14 cellular contexts compared by ENCODE assay signal in the genomic region with DNA sequence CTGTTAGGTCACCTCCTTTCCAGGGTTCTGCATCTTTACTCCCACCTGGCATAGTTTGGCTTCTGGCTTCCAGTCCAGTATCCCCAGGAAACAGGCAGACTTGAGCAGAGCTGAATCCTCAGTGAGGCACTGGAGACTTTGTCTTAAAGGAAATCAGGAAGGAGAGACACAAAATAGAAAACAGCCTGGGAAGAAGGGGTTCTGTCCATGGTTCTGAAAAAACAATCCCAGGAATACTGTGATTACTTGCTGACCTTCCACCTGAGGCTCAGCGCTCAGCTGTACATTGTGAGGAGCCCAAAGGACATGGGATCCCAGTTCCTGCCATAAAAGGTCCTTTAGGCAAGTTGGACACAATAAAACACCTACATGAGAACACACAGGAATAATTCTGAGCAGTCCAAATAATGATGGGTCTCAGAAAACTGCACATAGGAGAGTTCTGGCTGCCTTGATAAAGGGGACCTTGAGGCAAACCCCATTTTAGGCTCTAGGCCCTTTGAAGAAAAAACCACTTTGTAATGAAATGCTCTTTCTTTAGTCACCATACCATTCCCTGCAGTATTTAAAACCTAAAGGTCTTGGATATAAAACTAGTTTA.
DNase-seq lines count a peak whose midpoint lies in the region; FAIRE-seq and TF ChIP-seq lines count a peak whose summit lies in the region.
"Had no signal": no experiment of that assay in that cellular context is flagged by ENCODE, and none has a peak within 500 bp of the region (broad histone marks: within the 10 kb centered on the region; RNA-seq: fewer than 3 reads in every experiment).

No MANE protein-coding gene starts in this region.

- no peaks in the 10 kb centered on the region for H3K4me1 ChIP-seq in HAP-1
- H3K4me1 ChIP-seq: ascending aorta had no signal

- H3K27me3 ChIP-seq in HAP-1 (ENCODE audit: low read depth): peaks cover 24% of the 10 kb centered on the region
- H3K27me3 ChIP-seq: ascending aorta had no signal

- H3K9me3 ChIP-seq in HAP-1: no peaks in the 10 kb centered on the region
- H3K9me3 ChIP-seq: ascending aorta, Caco-2 had no signal

- TF ChIP-seq CTCF in epithelial cell of esophagus (IDR thresholded peaks at IDR 0.05; ENCODE audit: insufficient read depth, low read depth, low read length, missing control alignments): no peak

- intact Hi-C loops in posterior vena cava (cut with DNase I): no loop called here

- H3K36me3 ChIP-seq in HAP-1 (replicated peaks): no peaks in the 10 kb centered on the region
- H3K36me3 ChIP-seq: ascending aorta had no signal

- DNase-seq in HAP-1 (ENCODE audit: low spot score in 2 of 2): peak; percentile 11 to 15
- DNase-seq in RPMI7951 (ENCODE audit: low read depth): peak; percentile 4
- DNase-seq in epithelial cell of esophagus (ENCODE audit: low read depth): peak; percentile 56
- DNase-seq in posterior vena cava (ENCODE audit: low spot score): peak; percentile 4
- no peak for DNase-seq in RCC 7860 (ENCODE audit: low spot score)
- no peak for DNase-seq in hippocampal formation (lab: John Stamatoyannopoulos, UW)
- DNase-seq in stimulated activated CD4-positive, alpha-beta T cell treated with anti-CD3 and anti-CD28 coated beads, Interleukin-12 subunit alpha, Interleukin-12 subunit beta, amount 100 ng/mL, for 4 hours: no peak
- DNase-seq: activated T-cell treated with anti-CD3 and anti-CD28 coated beads, Interleukin-2, amount 50 U/mL, for 48 hours; HCEC 1CT; NCI-H1417 treated with DMSO at 0.1 percent for 48 hours; NCI-H748 treated with DMSO at 0.1 percent for 48 hours; right cardiac atrium had no signal

- H3K4me3 ChIP-seq in HAP-1 (no peak overlapping the region), epithelial cell of esophagus (ENCODE audit: low read length) (no peak overlapping the region)
- H3K4me3 ChIP-seq: ascending aorta had no signal

- in situ Hi-C loops in HAP-1 (cut with MboI; ENCODE audit: low sequenced_read_pairs): no loop called here

- no peak for FAIRE-seq in RCC 7860 (lab: Jason Lieb, UNC)

Comparison
In these comparisons a context has a peak if more than half of its experiments do, and no peak if none do; other contexts are left out.
1. DNase-seq: peak in HAP-1 (2 of 2), RPMI7951 (single experiment), epithelial cell of esophagus (single experiment) and posterior vena cava (single experiment); none in RCC 7860 (single experiment), hippocampal formation (0 of 2) and stimulated activated CD4-positive, alpha-beta T cell treated with anti-CD3 and anti-CD28 coated beads, Interleukin-12 subunit alpha, Interleukin-12 subunit beta, amount 100 ng/mL, for 4 hours (single experiment).